Comparison of ENCODE assay signal across 8 cellular contexts in genomic region chr10:103276941-103277712, GRCh38. TPM values are rescaled to one million over a fixed set of nuclear protein-coding genes. Genes with fewer than 3 reads are reported as not detected.
DNase-seq lines count a peak whose midpoint lies in the region; ATAC-seq and TF ChIP-seq lines count a peak whose summit lies in the region.

TSS of gene INA (plus strand) at chr10:103277138. CDS start at chr10:103277212, 74 bp downstream.

- H3K27ac Mint-ChIP-seq in Caco-2 (ENCODE audit: unreplicated experiment) = no peak within 1 kb of the TSS
- H3K27ac Mint-ChIP-seq in naive thymus-derived CD8-positive, alpha-beta T cell = peak within 1 kb of the TSS in 1 of 10 donors; percentile 78

- peaks cover 15% of the 10 kb centered on the region for H3K27me3 Mint-ChIP-seq in Caco-2 (ENCODE audit: insufficient read depth, unreplicated experiment)
- peaks cover 35 to 85% (median 59%) of the 10 kb centered on the region in 5 donors for H3K27me3 Mint-ChIP-seq in naive thymus-derived CD8-positive, alpha-beta T cell

- intact Hi-C loops in Caco-2 (cut with micrococcal nuclease; ENCODE audit: unreplicated experiment) = no loop called here

- ATAC-seq in HG03342 (IDR thresholded peaks at IDR 0.05; ENCODE audit: unreplicated experiment) = peak; percentile 63
- ATAC-seq in SK-N-SH treated with all-trans-retinoic acid at 6 μM for 48 hours = peak; percentile 64
- ATAC-seq in naive thymus-derived CD8-positive, alpha-beta T cell = peak in 1 of 2 donors; percentile 32
- no peak for ATAC-seq in GM21619 (IDR thresholded peaks at IDR 0.05; ENCODE audit: unreplicated experiment)

- peaks cover 10% of the 10 kb centered on the region for H3K9me3 Mint-ChIP-seq in Caco-2 (ENCODE audit: unreplicated experiment)
- peaks cover 0 to 9% (median 4%) of the 10 kb centered on the region in 9 donors for H3K9me3 Mint-ChIP-seq in naive thymus-derived CD8-positive, alpha-beta T cell

- 0 out of 2 replicates have a peak, but pooled peaks cover 4% of the 10 kb centered on the region for H3K4me1 ChIP-seq in Caco-2

- TF ChIP-seq CTCF in Caco-2 (IDR thresholded peaks at IDR 0.05; ENCODE audit: insufficient read depth in 1 of 2, low read depth in 1 of 2, low read length in 1 of 2, severe bottlenecking in 1 of 2, unreplicated experiment in 1 of 2) = no peak

- no peaks in the 10 kb centered on the region for H3K36me3 ChIP-seq in Caco-2 (ENCODE audit: control insufficient read depth, insufficient read depth, low read length)

- POLR2A ChIA-PET in Caco-2 (lab: Charles Lee) = no interaction called here
- POLR2A ChIA-PET in naive thymus-derived CD8-positive, alpha-beta T cell (lab: Charles Lee) = interaction anchor here (0.5 kb wide), 1 partner anchor 8 kb away, joined by 4 read pairs; no protein-coding TSS in a partner anchor

- no peaks in the 10 kb centered on the region for H3K9me3 ChIP-seq in Caco-2

- peak within 1 kb of the TSS; percentile 69 for H3K4me3 Mint-ChIP-seq in Caco-2 (ENCODE audit: unreplicated experiment)
- peak within 1 kb of the TSS in 9 of 10 donors; percentile 15 to 73 (median 55) for H3K4me3 Mint-ChIP-seq in naive thymus-derived CD8-positive, alpha-beta T cell

- H3K4me3 ChIP-seq in Caco-2 (ENCODE audit: low read depth, low read length) = peak within 1 kb of the TSS; percentile 23

- H3K27me3 ChIP-seq in Caco-2 (replicated peaks; ENCODE audit: control insufficient read depth, insufficient read depth, low read length) = no peaks in the 10 kb centered on the region

- CTCF ChIA-PET in Caco-2 (lab: Charles Lee) = interaction anchor here (0.5 kb wide), 1 partner anchor 14 kb away, joined by 6 read pairs; no protein-coding TSS in a partner anchor

- peaks cover 8% of the 10 kb centered on the region for H3K4me1 Mint-ChIP-seq in Caco-2 (ENCODE audit: low read depth, unreplicated experiment)
- peaks cover 5 to 11% (median 8%) of the 10 kb centered on the region in 4 donors for H3K4me1 Mint-ChIP-seq in naive thymus-derived CD8-positive, alpha-beta T cell

- BruUV-seq in Caco-2 (replicated peaks; lab: Mats Ljungman, UMichigan) = no TSS peak

- no peaks in the 10 kb centered on the region for H3K36me3 Mint-ChIP-seq in Caco-2 (ENCODE audit: insufficient read depth, unreplicated experiment)
- H3K36me3 Mint-ChIP-seq in naive thymus-derived CD8-positive, alpha-beta T cell = peaks cover 0 to 15% (median 0%) of the 10 kb centered on the region in 3 donors

- DNase-seq in Caco-2 = peak in 1 of 2 experiments; percentile 20
- peak; percentile 79 for DNase-seq in ecto neural progenitor cell (ENCODE audit: low spot score)
- peak in 1 of 10 donors; percentile 4 for DNase-seq in naive thymus-derived CD8-positive, alpha-beta T cell
- DNase-seq in putamen (ENCODE audit: low spot score) = no peak
- no peak for DNase-seq in stimulated activated naive CD4-positive, alpha-beta T cell treated with Interleukin-2 at 50 U/mL for 16 hours (lab: John Stamatoyannopoulos, UW)

TF ChIP-seq in SK-N-SH treated with all-trans-retinoic acid at 6 μM for 48 hours, 23 proteins besides CTCF, POLR2A, EP300 and RAD21:
- TF ChIP-seq ZNF565 (CRISPR knock-in tag; conservative IDR thresholded peaks at IDR 0.05; ENCODE audit: low read depth) (no peak), ZC3H10 (CRISPR knock-in tag; IDR thresholded peaks at IDR 0.05) (no peak), TOX (CRISPR knock-in tag; IDR thresholded peaks at IDR 0.05; ENCODE audit: borderline replicate concordance) (no peak), ISL1 (CRISPR knock-in tag; IDR thresholded peaks at IDR 0.05) (no peak), PATZ1 (CRISPR knock-in tag; IDR thresholded peaks at IDR 0.05; ENCODE audit: borderline replicate concordance) (no peak), BACH2 (CRISPR knock-in tag; IDR thresholded peaks at IDR 0.05; ENCODE audit: borderline replicate concordance) (no peak), SNAI2 (CRISPR knock-in tag; IDR thresholded peaks at IDR 0.05) (no peak), ZNF70 (CRISPR knock-in tag; IDR thresholded peaks at IDR 0.05) (no peak), ZFP30 (CRISPR knock-in tag; IDR thresholded peaks at IDR 0.05) (no peak), CSRNP3 (CRISPR knock-in tag; IDR thresholded peaks at IDR 0.05) (no peak), ZFP3 (CRISPR knock-in tag; IDR thresholded peaks at IDR 0.05) (no peak), TSHZ2 (CRISPR knock-in tag; IDR thresholded peaks at IDR 0.05) (no peak), ARNTL (CRISPR knock-in tag; IDR thresholded peaks at IDR 0.05; ENCODE audit: borderline replicate concordance, low read depth) (no peak), ESRRG (CRISPR knock-in tag; IDR thresholded peaks at IDR 0.05) (no peak), CSDC2 (CRISPR knock-in tag; IDR thresholded peaks at IDR 0.05) (no peak)
TF ChIP-seq in SK-N-SH treated with all-trans-retinoic acid at 6 μM for 48 hours: peak in this region for 0.

RNA-seq across cellular contexts. Expression of gene INA, which starts in this region (rescaled TPM):
- 0.51 and 0.52 TPM in 2 replicates for total RNA-seq in Caco-2 (2022)
- not detected for total RNA-seq in naive thymus-derived CD8-positive, alpha-beta T cell
- polyA plus RNA-seq in naive thymus-derived CD8-positive, alpha-beta T cell = not detected
